Comparison of ENCODE assay signal across 24 cellular contexts in genomic region chr4:139304920-139305319, GRCh38. TPM values are rescaled to one million over a fixed set of nuclear protein-coding genes. Genes with fewer than 3 reads are reported as not detected.
DNase-seq lines count a peak whose midpoint lies in the region; ATAC-seq, FAIRE-seq and TF ChIP-seq lines count a peak whose summit lies in the region.
"Had no signal": no experiment of that assay in that cellular context is flagged by ENCODE, and none has a peak within 500 bp of the region (broad histone marks: within the 10 kb centered on the region; RNA-seq: fewer than 3 reads in every experiment).

No MANE protein-coding gene starts in this region.

- peak overlapping the region in 1 of 2 experiments; percentile 41; a peak in 1 of 4 replicates for H3K4me3 ChIP-seq in DND-41 (ENCODE audit: low read depth in 1 of 2, low read length in 2 of 2)
- no peak overlapping the region for H3K4me3 ChIP-seq in K562
- no peak overlapping the region for H3K4me3 ChIP-seq in psoas muscle
- no peak overlapping the region for H3K4me3 ChIP-seq in ovary
- H3K4me3 ChIP-seq: Peyer's patch, SJCRH30, tibial nerve had no signal

- no peak overlapping the region for H3K9ac ChIP-seq in DND-41 (ENCODE audit: low read depth, low read length)
- H3K9ac ChIP-seq in K562 (ENCODE audit: insufficient read depth in 1 of 2, low read depth in 2 of 2, low read length in 2 of 2), result no peak overlapping the region

- TF ChIP-seq EP300 in K562 (IDR thresholded peaks at IDR 0.05; ENCODE audit: low read length) (no peak), ovary (IDR thresholded peaks at IDR 0.05) (no peak)

- CTCF ChIA-PET in activated naive CD4-positive, alpha-beta T cell treated with anti-CD3 and anti-CD28 coated beads for 36 hours (lab: Charles Lee), result interaction anchor here (0.7 to 1.0 kb wide), 3 partner anchors 8 to 37 kb away, joined by 3 to 5 read pairs (median 3); no protein-coding TSS in a partner anchor
- CTCF ChIA-PET in K562 (lab: Yijun Ruan, JAX; ENCODE audit: low intra/inter-chr PET ratio), result no interaction called here

- no peaks in the 10 kb centered on the region for H3K27me3 Mint-ChIP-seq in activated naive CD4-positive, alpha-beta T cell treated with anti-CD3 and anti-CD28 coated beads for 36 hours (ENCODE audit: low read depth)
- H3K27me3 Mint-ChIP-seq: progenitor cell of endocrine pancreas; stimulated activated naive CD8-positive, alpha-beta T cell treated with anti-CD3 and anti-CD28 coated beads, Interleukin-15, amount 100 ng/mL, for 72 hours had no signal

- FAIRE-seq in K562 (lab: Jason Lieb, UNC), result no peak

- POLR2A ChIA-PET in K562 (lab: Yijun Ruan, JAX), result no interaction called here

- intact Hi-C loops in activated naive CD4-positive, alpha-beta T cell treated with anti-CD3 and anti-CD28 coated beads for 36 hours (cut with micrococcal nuclease), result loop anchor here (5.0 kb wide), 3 partner anchors 792 to 1217 kb away; partner anchors contain the start of genes ELMOD2 and MAML3
- intact Hi-C loops in K562 (cut with micrococcal nuclease) (no loop called here), psoas muscle (cut with DNase I) (loop anchor here in 1 of 2 donors (5.0 kb wide), 1 partner anchor 38 kb away; no protein-coding TSS in a partner anchor), ovary (cut with DNase I) (loop anchor here in 2 of 4 donors (10.0 kb wide), 3 partner anchors 130 to 220 kb away; partner anchors contain the start of genes ELF2 (in 1 of the 2) and RAB33B (in 1 of the 2)), left cardiac atrium (cut with DNase I) (loop anchor here in 1 of 2 donors (5.0 kb wide), 2 partner anchors 128 to 223 kb away; partner anchors contain the start of gene ELF2)

- TF ChIP-seq CTCF in DND-41 (IDR thresholded peaks at IDR 0.05; ENCODE audit: borderline replicate concordance, extremely low read depth, low read length, poor library complexity, severe bottlenecking), result no peak
- TF ChIP-seq CTCF in K562 (IDR thresholded peaks at IDR 0.05 in 2 of 3, conservative IDR thresholded peaks at IDR 0.05 in 1 of 3; ENCODE audit: insufficient read depth in 2 of 3, low read depth in 1 of 3, low read length in 3 of 3), result no peak
- TF ChIP-seq CTCF in psoas muscle (IDR thresholded peaks at IDR 0.05), result no peak
- TF ChIP-seq CTCF in ovary (IDR thresholded peaks at IDR 0.05), result no peak

- WGBS in K562 (ENCODE audit: insufficient coverage, low coverage, missing lambda C conversion rate), result 96% methylated on average over 2 of the region's 2 CpGs
- WGBS in psoas muscle, 3 donors, result 94 to 97% (median 94%) methylated on average over 2 of the region's 2 CpGs
- WGBS in ovary, 3 donors, result 94 to 100% (median 98%) methylated on average over 2 of the region's 2 CpGs

- H3K27ac ChIP-seq in DND-41 (ENCODE audit: low read length), result no peak overlapping the region
- no peak overlapping the region for H3K27ac ChIP-seq in K562 (ENCODE audit: extremely low read depth, low read depth, low read length)
- peak overlapping the region; percentile 2 for H3K27ac ChIP-seq in psoas muscle
- H3K27ac ChIP-seq in ovary, result no peak overlapping the region
- H3K27ac ChIP-seq: Peyer's patch, SJCRH30, tibial nerve had no signal

- peaks cover 75% of the 10 kb centered on the region for H4K20me1 ChIP-seq in DND-41 (ENCODE audit: insufficient read depth, low read length)
- H4K20me1 ChIP-seq in K562 (replicated peaks; ENCODE audit: control insufficient read depth, insufficient read depth, low read length), result peaks cover 9% of the 10 kb centered on the region; the same call in 1 of the 2 replicates

- H3K9me1 ChIP-seq in K562 (ENCODE audit: control insufficient read depth, insufficient read depth, low read length), result no peaks in the 10 kb centered on the region

- H3K27me3 ChIP-seq in DND-41 (ENCODE audit: insufficient read depth, low read length, poor library complexity), result no peaks in the 10 kb centered on the region
- H3K27me3 ChIP-seq in K562 (ENCODE audit: control insufficient read depth in 2 of 2, insufficient read depth in 2 of 2, low read length in 2 of 2), result no peaks in the 10 kb centered on the region
- no peaks in the 10 kb centered on the region for H3K27me3 ChIP-seq in psoas muscle (ENCODE audit: insufficient read depth in 3 of 3, low read length in 2 of 3)
- H3K27me3 ChIP-seq in ovary, result no peaks in the 10 kb centered on the region
- H3K27me3 ChIP-seq: Peyer's patch, SJCRH30, tibial nerve had no signal

- TF ChIP-seq POLR2A in K562 (conservative IDR thresholded peaks at IDR 0.05), result no peak
- TF ChIP-seq POLR2A in ovary (IDR thresholded peaks at IDR 0.05), result no peak

- H3K79me2 ChIP-seq in DND-41 (ENCODE audit: insufficient read depth, low read length), result peaks cover 95% of the 10 kb centered on the region
- H3K79me2 ChIP-seq in K562 (ENCODE audit: control insufficient read depth, insufficient read depth, low read length), result peaks cover 100% of the 10 kb centered on the region

- H3K4me2 ChIP-seq in DND-41 (ENCODE audit: insufficient read depth, low read length) (peak overlapping the region; percentile 37; the same call in 1 of the 2 replicates), K562 (ENCODE audit: insufficient read depth, low read length) (no peak overlapping the region)

- ATAC-seq in DND-41 (ENCODE audit: insufficient read depth, low read depth) (no peak), K562 (no peak), psoas muscle (no peak), left cardiac atrium (no peak)
- ATAC-seq: HCT116; left colon; stimulated activated naive CD8-positive, alpha-beta T cell treated with anti-CD3 and anti-CD28 coated beads, Interleukin-15, amount 100 ng/mL, for 72 hours had no signal

- H3K36me3 Mint-ChIP-seq in activated naive CD4-positive, alpha-beta T cell treated with anti-CD3 and anti-CD28 coated beads for 36 hours (ENCODE audit: low read depth), result peaks cover 46% of the 10 kb centered on the region

- peak overlapping the region; percentile 1 for H3K27ac Mint-ChIP-seq in activated naive CD4-positive, alpha-beta T cell treated with anti-CD3 and anti-CD28 coated beads for 36 hours
- H3K27ac Mint-ChIP-seq: nephron progenitor cell had no signal

- no peak for TF ChIP-seq RAD21 in K562 (CRISPR knock-in tag; conservative IDR thresholded peaks at IDR 0.05 in 1 of 2, IDR thresholded peaks at IDR 0.05 in 1 of 2)

- H3K4me1 ChIP-seq in DND-41 (ENCODE audit: insufficient read depth, low read length) (peaks cover 49% of the 10 kb centered on the region), K562 (replicated peaks in 1 of 2; ENCODE audit: control insufficient read depth in 2 of 2, insufficient read depth in 2 of 2, low read length in 2 of 2) (peaks cover 0 to 9% of the 10 kb centered on the region in 2 experiments; a peak in 4 of 5 replicates), psoas muscle (peaks cover 31% of the 10 kb centered on the region), ovary (ENCODE audit: insufficient read depth) (peaks cover 7% of the 10 kb centered on the region)

- H3K36me3 ChIP-seq in DND-41 (ENCODE audit: insufficient read depth, low read length) (peaks cover 43% of the 10 kb centered on the region), K562 (ENCODE audit: control insufficient read depth, insufficient read depth, low read length) (peaks cover 59% of the 10 kb centered on the region), psoas muscle (ENCODE audit: insufficient read depth in 1 of 2, low read depth in 1 of 2) (no peaks in the 10 kb centered on the region), ovary (no peaks in the 10 kb centered on the region)

- H3K9me3 Mint-ChIP-seq in activated naive CD4-positive, alpha-beta T cell treated with anti-CD3 and anti-CD28 coated beads for 36 hours, result no peaks in the 10 kb centered on the region
- H3K9me3 Mint-ChIP-seq: stimulated activated naive CD8-positive, alpha-beta T cell treated with anti-CD3 and anti-CD28 coated beads, Interleukin-15, amount 100 ng/mL, for 72 hours had no signal

- H3K9me3 ChIP-seq in DND-41 (ENCODE audit: insufficient read depth, low read length, severe bottlenecking) (no peaks in the 10 kb centered on the region), K562 (replicated peaks; ENCODE audit: control insufficient read depth, insufficient read depth, low read depth, low read length) (0 out of 2 replicates have a peak, but pooled peaks cover 7% of the 10 kb centered on the region), psoas muscle (no peaks in the 10 kb centered on the region), ovary (no peaks in the 10 kb centered on the region)
- H3K9me3 ChIP-seq: Peyer's patch, tibial nerve had no signal

- in situ Hi-C loops in K562 (cut with MboI), result no loop called here

- H3K4me3 Mint-ChIP-seq in activated naive CD4-positive, alpha-beta T cell treated with anti-CD3 and anti-CD28 coated beads for 36 hours, result no peak overlapping the region
- H3K4me3 Mint-ChIP-seq: nephron progenitor cell had no signal

- H2AFZ ChIP-seq in DND-41 (ENCODE audit: low read depth, low read length), result no peak overlapping the region
- H2AFZ ChIP-seq in K562 (ENCODE audit: low read depth, low read length), result no peak overlapping the region

- peaks cover 61% of the 10 kb centered on the region for H3K4me1 Mint-ChIP-seq in activated naive CD4-positive, alpha-beta T cell treated with anti-CD3 and anti-CD28 coated beads for 36 hours (ENCODE audit: low read depth)

- no peak for DNase-seq in activated naive CD4-positive, alpha-beta T cell treated with anti-CD3 and anti-CD28 coated beads for 36 hours
- DNase-seq in activated naive CD4-positive, alpha-beta T cell treated with Interleukin-2 at 50 U/mL for 16 hours, result no peak
- DNase-seq in DND-41, result no peak
- no peak for DNase-seq in K562 (ENCODE audit: extremely low read depth in 1 of 4, low spot score in 3 of 4)
- no peak for DNase-seq in psoas muscle
- DNase-seq in ovary, result no peak
- no peak for DNase-seq in left cardiac atrium
- DNase-seq in NCI-H526 treated with DMSO at 0.1 percent for 48 hours (lab: John Stamatoyannopoulos, UW), result no peak
- DNase-seq: activated naive CD4-positive, alpha-beta T cell; EL; left colon; mesendoderm; NCI-H1092; NCI-H2081; NCI-H446; nephron progenitor cell; Peyer's patch; SJCRH30; stimulated activated CD4-positive, alpha-beta T cell treated with anti-CD3 and anti-CD28 coated beads, Interleukin-2, amount 100 ng/mL, for 24 hours; stimulated activated naive CD8-positive, alpha-beta T cell treated with anti-CD3 and anti-CD28 coated beads, Interleukin-15, amount 100 ng/mL, for 72 hours had no signal

- no TSS peak for BruUV-seq in K562 (replicated peaks; lab: Mats Ljungman, UMichigan)

RNA-seq across cellular contexts. Expression of gene NDUFC1, which starts 2.6 kb away (rescaled TPM):
- 10 to 100 TPM; 43.4 to 44.2 TPM for total RNA-seq in activated naive CD4-positive, alpha-beta T cell treated with anti-CD3 and anti-CD28 coated beads for 36 hours
- 12.2 and 17.5 TPM in 2 replicates for total RNA-seq in K562 (2011; cell fraction: chromatin; rRNA removed; ENCODE audit: low replicate concordance)
- total RNA-seq in K562 (2011; cell fraction: nucleolus; rRNA removed), result 10.5 and 16.2 TPM in 2 replicates
- 17.0 and 26.2 TPM in 2 replicates for total RNA-seq in K562 (2011; cell fraction: nucleoplasm; rRNA removed)
- total RNA-seq in K562 (2014; rRNA removed) (82.2 and 120 TPM in 2 replicates), K562 (2014; rRNA removed; fragmentation: Illumina TruSeq; extraction: Trizol) (89.2 and 89.5 TPM in 2 replicates), K562 (2015; rRNA removed; fragmentation: Illumina TruSeq; extraction: Trizol) (141 and 142 TPM in 2 replicates), K562 (2021) (88.8 and 95.4 TPM in 2 replicates), psoas muscle (100 to 1,000 TPM in 3 of 4 donors, 10 to 100 TPM in 1; 91.6 to 127 (median 111) TPM), ovary (10 to 100 TPM; 24.6 to 68.7 (median 53.1) TPM), left cardiac atrium (100 to 1,000 TPM; 181 TPM)
- polyA plus RNA-seq in K562 (2011; rRNA removed) (55.8 and 58.9 TPM in 2 replicates), K562 (2014; fragmentation: Illumina TruSeq; extraction: Trizol) (62.2 and 119 TPM in 2 replicates), K562 (2014; fragmentation: Nextera tagmentation; extraction: Ambion mirVana) (100 to 1,000 TPM; 350 to 378 TPM), K562 (2014; rRNA removed) (170 and 180 TPM in 2 replicates), psoas muscle (100 to 1,000 TPM in 2 of 3 donors, 10 to 100 TPM in 1; 77.8 to 143 (median 123) TPM), ovary (10 to 100 TPM; 80.1 to 89.8 TPM)
- polyA plus RNA-seq in K562 (2011; cell fraction: cytosol; rRNA removed), result 49.9 and 58.8 TPM in 2 replicates
- polyA plus RNA-seq in K562 (2011; cell fraction: nucleus; rRNA removed), result 32.8 and 33.1 TPM in 2 replicates
- 84.9 and 145 TPM in 2 replicates for polyA plus RNA-seq in K562 (2012)
- 19.1 and 19.5 TPM in 2 replicates for polyA minus RNA-seq in K562 (2011; rRNA and poly(A)+ RNA removed)
- 28.2 and 36.0 TPM in 2 replicates for polyA minus RNA-seq in K562 (2011; cell fraction: cytosol; rRNA and poly(A)+ RNA removed)
- 8.8 and 18.8 TPM in 2 replicates for polyA minus RNA-seq in K562 (2011; cell fraction: nucleus; rRNA and poly(A)+ RNA removed)

RNA-seq across cellular contexts. Expression of gene NAA15, which starts 3.6 kb away (rescaled TPM):
- 10 to 100 TPM; 91.5 to 94.0 TPM for total RNA-seq in activated naive CD4-positive, alpha-beta T cell treated with anti-CD3 and anti-CD28 coated beads for 36 hours
- 31.5 and 142 TPM in 2 replicates for total RNA-seq in K562 (2011; cell fraction: chromatin; rRNA removed; ENCODE audit: low replicate concordance)
- total RNA-seq in K562 (2011; cell fraction: nucleolus; rRNA removed), result 14.3 and 21.7 TPM in 2 replicates
- total RNA-seq in K562 (2011; cell fraction: nucleoplasm; rRNA removed), result 41.9 and 67.9 TPM in 2 replicates
- 63.2 and 67.6 TPM in 2 replicates for total RNA-seq in K562 (2014; rRNA removed)
- total RNA-seq in K562 (2014; rRNA removed; fragmentation: Illumina TruSeq; extraction: Trizol), result 114 and 126 TPM in 2 replicates
- 87.5 and 96.4 TPM in 2 replicates for total RNA-seq in K562 (2015; rRNA removed; fragmentation: Illumina TruSeq; extraction: Trizol)
- total RNA-seq in K562 (2021), result 117 TPM in 2 replicates
- 39.8 and 61.9 TPM in 2 replicates for polyA plus RNA-seq in K562 (2011; rRNA removed)
- polyA plus RNA-seq in K562 (2011; cell fraction: cytosol; rRNA removed), result 5.5 and 10.9 TPM in 2 replicates
- 10.4 and 12.4 TPM in 2 replicates for polyA plus RNA-seq in K562 (2011; cell fraction: nucleus; rRNA removed)
- polyA plus RNA-seq in K562 (2012), result 29.9 and 48.2 TPM in 2 replicates
- 60.4 and 76.4 TPM in 2 replicates for polyA plus RNA-seq in K562 (2014; fragmentation: Illumina TruSeq; extraction: Trizol)
- 10 to 100 TPM; 37.8 to 41.3 TPM for polyA plus RNA-seq in K562 (2014; fragmentation: Nextera tagmentation; extraction: Ambion mirVana)
- 45.9 and 48.9 TPM in 2 replicates for polyA plus RNA-seq in K562 (2014; rRNA removed)
- polyA minus RNA-seq in K562 (2011; rRNA and poly(A)+ RNA removed), result 148 and 165 TPM in 2 replicates
- 44.9 and 54.8 TPM in 2 replicates for polyA minus RNA-seq in K562 (2011; cell fraction: cytosol; rRNA and poly(A)+ RNA removed)
- 25.8 and 45.7 TPM in 2 replicates for polyA minus RNA-seq in K562 (2011; cell fraction: nucleus; rRNA and poly(A)+ RNA removed)
- 10 to 100 TPM; 31.9 to 53.7 (median 48.9) TPM for total RNA-seq in psoas muscle
- 10 to 100 TPM; 17.2 to 43.0 (median 26.1) TPM for polyA plus RNA-seq in psoas muscle
- total RNA-seq in ovary, result 10 to 100 TPM; 19.1 to 50.8 (median 35.7) TPM
- 10 to 100 TPM in 1 of 2 donors, 1 to 10 TPM in 1; 7.1 to 10.6 TPM for polyA plus RNA-seq in ovary
- 10 to 100 TPM; 33.1 to 46.1 TPM for total RNA-seq in left cardiac atrium

RNA-seq across cellular contexts. Expression of gene MGARP, which starts 24.9 kb away (rescaled TPM):
- not detected for total RNA-seq in activated naive CD4-positive, alpha-beta T cell treated with anti-CD3 and anti-CD28 coated beads for 36 hours
- not detected in 2 replicates for total RNA-seq in K562 (2011; cell fraction: chromatin; rRNA removed; ENCODE audit: low replicate concordance)
- total RNA-seq in K562 (2011; cell fraction: nucleolus; rRNA removed), result not detected in 2 replicates
- total RNA-seq in K562 (2011; cell fraction: nucleoplasm; rRNA removed), result not detected in 2 replicates
- not detected in 2 replicates for total RNA-seq in K562 (2014; rRNA removed)
- total RNA-seq in K562 (2014; rRNA removed; fragmentation: Illumina TruSeq; extraction: Trizol), result 0.11 and 0.16 TPM in 2 replicates
- 0.15 TPM in 1 of 2 replicates, not detected in the other for total RNA-seq in K562 (2015; rRNA removed; fragmentation: Illumina TruSeq; extraction: Trizol)
- 0.31 and 0.35 TPM in 2 replicates for total RNA-seq in K562 (2021)
- 0.11 and 0.14 TPM in 2 replicates for polyA plus RNA-seq in K562 (2011; rRNA removed)
- polyA plus RNA-seq in K562 (2011; cell fraction: cytosol; rRNA removed), result 0.07 and 0.12 TPM in 2 replicates
- not detected in 2 replicates for polyA plus RNA-seq in K562 (2011; cell fraction: nucleus; rRNA removed)
- polyA plus RNA-seq in K562 (2012), result 0.07 and 0.17 TPM in 2 replicates
- 0.11 TPM in 1 of 2 replicates, not detected in the other for polyA plus RNA-seq in K562 (2014; fragmentation: Illumina TruSeq; extraction: Trizol)
- under 1 TPM; 0.23 to 0.45 TPM for polyA plus RNA-seq in K562 (2014; fragmentation: Nextera tagmentation; extraction: Ambion mirVana)
- polyA plus RNA-seq in K562 (2014; rRNA removed), result not detected in 2 replicates
- 0.30 TPM in 1 of 2 replicates, not detected in the other for polyA minus RNA-seq in K562 (2011; rRNA and poly(A)+ RNA removed)
- not detected in 2 replicates for polyA minus RNA-seq in K562 (2011; cell fraction: cytosol; rRNA and poly(A)+ RNA removed)
- not detected in 2 replicates for polyA minus RNA-seq in K562 (2011; cell fraction: nucleus; rRNA and poly(A)+ RNA removed)
- 1 to 10 TPM in 1 of 4 donors, under 1 TPM in 2, not detected in 1; 0.26 to 1.0 (median 0.34) TPM for total RNA-seq in psoas muscle
- 1 to 10 TPM in 1 of 3 donors, under 1 TPM in 2; 0.13 to 2.1 (median 0.27) TPM for polyA plus RNA-seq in psoas muscle
- 10 to 100 TPM; 11.4 to 26.1 (median 18.3) TPM for total RNA-seq in ovary
- polyA plus RNA-seq in ovary, result 100 to 1,000 TPM in 1 of 2 donors, 10 to 100 TPM in 1; 22.9 to 108 TPM
- 1 to 10 TPM; 1.2 to 1.6 TPM for total RNA-seq in left cardiac atrium
- total RNA-seq: Peyer's patch, skeletal muscle tissue had no signal

Comparison
In these comparisons a context has a peak if more than half of its experiments do, and no peak if none do; other contexts are left out.
1. RNA of gene MGARP, which starts 24.9 kb away (total RNA-seq): 11.4 to 26.1 TPM in ovary; 1.2 to 1.6 TPM in left cardiac atrium, 0.26 to 1.0 TPM in psoas muscle, 0.11 to 0.35 TPM in K562 and not detected in activated naive CD4-positive, alpha-beta T cell treated with anti-CD3 and anti-CD28 coated beads for 36 hours; every median in the first group is over 4 times any median in the second.